Comparison of ENCODE assay signal across 1 cellular context in the genomic region with DNA sequence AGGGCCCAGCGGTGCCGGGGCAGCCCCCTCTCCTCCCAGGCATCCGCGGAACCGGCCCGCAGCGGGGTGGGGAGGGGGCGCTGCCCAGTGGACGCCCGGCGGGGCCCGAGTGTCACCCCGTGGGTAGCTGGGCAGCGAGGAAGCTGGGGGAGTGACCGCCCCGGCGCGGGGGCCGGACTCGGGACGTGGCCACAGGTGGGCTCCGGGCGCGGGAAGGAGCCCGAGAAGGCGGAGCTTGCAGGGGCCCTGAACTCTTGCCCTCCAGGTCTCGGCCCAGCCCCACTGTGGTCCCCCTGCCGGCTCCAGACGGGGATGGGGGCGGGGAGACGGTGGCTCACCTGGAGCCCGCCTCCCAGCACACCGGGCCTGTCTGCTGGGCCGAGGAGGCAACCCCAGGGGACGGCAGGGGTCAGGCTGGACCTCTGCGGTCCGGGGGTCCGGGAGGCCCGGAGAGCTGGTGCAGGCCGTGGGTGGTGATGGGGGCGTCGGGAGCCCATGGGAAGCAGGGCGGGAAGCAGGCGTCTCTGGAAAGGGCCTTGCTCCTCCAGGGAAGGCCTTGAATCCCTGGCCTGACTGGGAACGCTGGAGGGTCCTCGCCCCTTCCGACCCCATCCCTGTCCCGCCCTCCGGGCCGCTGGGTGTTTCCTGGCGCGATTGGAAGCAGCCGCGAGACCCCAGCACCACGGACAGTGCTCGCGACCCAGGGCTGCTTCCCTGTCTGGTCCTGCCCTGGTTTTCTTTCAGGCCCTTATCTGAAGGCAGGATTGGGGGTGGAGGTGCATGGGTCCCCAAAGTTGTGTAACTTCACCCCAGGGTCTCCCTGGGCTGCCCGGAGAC.
TF ChIP-seq lines count a peak whose summit lies in the region.

No MANE protein-coding gene starts in this region.

TF ChIP-seq in HepG2, 621 proteins besides CTCF, POLR2A, EP300 and RAD21:
- TF ChIP-seq MEF2D (CRISPR knock-in tag; IDR thresholded peaks at IDR 0.05) = no peak
- TF ChIP-seq, protein P1, sequence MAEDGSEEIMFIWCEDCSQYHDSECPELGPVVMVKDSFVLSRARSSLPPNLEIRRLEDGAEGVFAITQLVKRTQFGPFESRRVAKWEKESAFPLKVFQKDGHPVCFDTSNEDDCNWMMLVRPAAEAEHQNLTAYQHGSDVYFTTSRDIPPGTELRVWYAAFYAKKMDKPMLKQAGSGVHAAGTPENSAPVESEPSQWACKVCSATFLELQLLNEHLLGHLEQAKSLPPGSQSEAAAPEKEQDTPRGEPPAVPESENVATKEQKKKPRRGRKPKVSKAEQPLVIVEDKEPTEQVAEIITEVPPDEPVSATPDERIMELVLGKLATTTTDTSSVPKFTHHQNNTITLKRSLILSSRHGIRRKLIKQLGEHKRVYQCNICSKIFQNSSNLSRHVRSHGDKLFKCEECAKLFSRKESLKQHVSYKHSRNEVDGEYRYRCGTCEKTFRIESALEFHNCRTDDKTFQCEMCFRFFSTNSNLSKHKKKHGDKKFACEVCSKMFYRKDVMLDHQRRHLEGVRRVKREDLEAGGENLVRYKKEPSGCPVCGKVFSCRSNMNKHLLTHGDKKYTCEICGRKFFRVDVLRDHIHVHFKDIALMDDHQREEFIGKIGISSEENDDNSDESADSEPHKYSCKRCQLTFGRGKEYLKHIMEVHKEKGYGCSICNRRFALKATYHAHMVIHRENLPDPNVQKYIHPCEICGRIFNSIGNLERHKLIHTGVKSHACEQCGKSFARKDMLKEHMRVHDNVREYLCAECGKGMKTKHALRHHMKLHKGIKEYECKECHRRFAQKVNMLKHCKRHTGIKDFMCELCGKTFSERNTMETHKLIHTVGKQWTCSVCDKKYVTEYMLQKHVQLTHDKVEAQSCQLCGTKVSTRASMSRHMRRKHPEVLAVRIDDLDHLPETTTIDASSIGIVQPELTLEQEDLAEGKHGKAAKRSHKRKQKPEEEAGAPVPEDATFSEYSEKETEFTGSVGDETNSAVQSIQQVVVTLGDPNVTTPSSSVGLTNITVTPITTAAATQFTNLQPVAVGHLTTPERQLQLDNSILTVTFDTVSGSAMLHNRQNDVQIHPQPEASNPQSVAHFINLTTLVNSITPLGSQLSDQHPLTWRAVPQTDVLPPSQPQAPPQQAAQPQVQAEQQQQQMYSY (CRISPR knock-in tag; IDR thresholded peaks at IDR 0.05) = peak; percentile 83
- TF ChIP-seq MIER2 (CRISPR knock-in tag; IDR thresholded peaks at IDR 0.05) = peak; percentile 90
- TF ChIP-seq, protein P2, sequence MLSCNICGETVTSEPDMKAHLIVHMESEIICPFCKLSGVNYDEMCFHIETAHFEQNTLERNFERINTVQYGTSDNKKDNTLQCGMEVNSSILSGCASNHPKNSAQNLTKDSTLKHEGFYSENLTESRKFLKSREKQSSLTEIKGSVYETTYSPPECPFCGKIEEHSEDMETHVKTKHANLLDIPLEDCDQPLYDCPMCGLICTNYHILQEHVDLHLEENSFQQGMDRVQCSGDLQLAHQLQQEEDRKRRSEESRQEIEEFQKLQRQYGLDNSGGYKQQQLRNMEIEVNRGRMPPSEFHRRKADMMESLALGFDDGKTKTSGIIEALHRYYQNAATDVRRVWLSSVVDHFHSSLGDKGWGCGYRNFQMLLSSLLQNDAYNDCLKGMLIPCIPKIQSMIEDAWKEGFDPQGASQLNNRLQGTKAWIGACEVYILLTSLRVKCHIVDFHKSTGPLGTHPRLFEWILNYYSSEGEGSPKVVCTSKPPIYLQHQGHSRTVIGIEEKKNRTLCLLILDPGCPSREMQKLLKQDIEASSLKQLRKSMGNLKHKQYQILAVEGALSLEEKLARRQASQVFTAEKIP (CRISPR knock-in tag; IDR thresholded peaks at IDR 0.05; ENCODE audit: borderline replicate concordance) = no peak
- no peak for TF ChIP-seq SRSF9 (IDR thresholded peaks at IDR 0.05; ENCODE audit: borderline replicate concordance, insufficient read depth, low read depth, low read length, poor library complexity, severe bottlenecking)
- no peak for TF ChIP-seq RXRB (CRISPR knock-in tag; IDR thresholded peaks at IDR 0.05; ENCODE audit: borderline replicate concordance)
- TF ChIP-seq, protein P3, sequence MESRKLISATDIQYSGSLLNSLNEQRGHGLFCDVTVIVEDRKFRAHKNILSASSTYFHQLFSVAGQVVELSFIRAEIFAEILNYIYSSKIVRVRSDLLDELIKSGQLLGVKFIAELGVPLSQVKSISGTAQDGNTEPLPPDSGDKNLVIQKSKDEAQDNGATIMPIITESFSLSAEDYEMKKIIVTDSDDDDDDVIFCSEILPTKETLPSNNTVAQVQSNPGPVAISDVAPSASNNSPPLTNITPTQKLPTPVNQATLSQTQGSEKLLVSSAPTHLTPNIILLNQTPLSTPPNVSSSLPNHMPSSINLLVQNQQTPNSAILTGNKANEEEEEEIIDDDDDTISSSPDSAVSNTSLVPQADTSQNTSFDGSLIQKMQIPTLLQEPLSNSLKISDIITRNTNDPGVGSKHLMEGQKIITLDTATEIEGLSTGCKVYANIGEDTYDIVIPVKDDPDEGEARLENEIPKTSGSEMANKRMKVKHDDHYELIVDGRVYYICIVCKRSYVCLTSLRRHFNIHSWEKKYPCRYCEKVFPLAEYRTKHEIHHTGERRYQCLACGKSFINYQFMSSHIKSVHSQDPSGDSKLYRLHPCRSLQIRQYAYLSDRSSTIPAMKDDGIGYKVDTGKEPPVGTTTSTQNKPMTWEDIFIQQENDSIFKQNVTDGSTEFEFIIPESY (CRISPR knock-in tag; IDR thresholded peaks at IDR 0.05) = peak; percentile 80; the same call in 1 of the 2 replicates
- TF ChIP-seq, protein P4, sequence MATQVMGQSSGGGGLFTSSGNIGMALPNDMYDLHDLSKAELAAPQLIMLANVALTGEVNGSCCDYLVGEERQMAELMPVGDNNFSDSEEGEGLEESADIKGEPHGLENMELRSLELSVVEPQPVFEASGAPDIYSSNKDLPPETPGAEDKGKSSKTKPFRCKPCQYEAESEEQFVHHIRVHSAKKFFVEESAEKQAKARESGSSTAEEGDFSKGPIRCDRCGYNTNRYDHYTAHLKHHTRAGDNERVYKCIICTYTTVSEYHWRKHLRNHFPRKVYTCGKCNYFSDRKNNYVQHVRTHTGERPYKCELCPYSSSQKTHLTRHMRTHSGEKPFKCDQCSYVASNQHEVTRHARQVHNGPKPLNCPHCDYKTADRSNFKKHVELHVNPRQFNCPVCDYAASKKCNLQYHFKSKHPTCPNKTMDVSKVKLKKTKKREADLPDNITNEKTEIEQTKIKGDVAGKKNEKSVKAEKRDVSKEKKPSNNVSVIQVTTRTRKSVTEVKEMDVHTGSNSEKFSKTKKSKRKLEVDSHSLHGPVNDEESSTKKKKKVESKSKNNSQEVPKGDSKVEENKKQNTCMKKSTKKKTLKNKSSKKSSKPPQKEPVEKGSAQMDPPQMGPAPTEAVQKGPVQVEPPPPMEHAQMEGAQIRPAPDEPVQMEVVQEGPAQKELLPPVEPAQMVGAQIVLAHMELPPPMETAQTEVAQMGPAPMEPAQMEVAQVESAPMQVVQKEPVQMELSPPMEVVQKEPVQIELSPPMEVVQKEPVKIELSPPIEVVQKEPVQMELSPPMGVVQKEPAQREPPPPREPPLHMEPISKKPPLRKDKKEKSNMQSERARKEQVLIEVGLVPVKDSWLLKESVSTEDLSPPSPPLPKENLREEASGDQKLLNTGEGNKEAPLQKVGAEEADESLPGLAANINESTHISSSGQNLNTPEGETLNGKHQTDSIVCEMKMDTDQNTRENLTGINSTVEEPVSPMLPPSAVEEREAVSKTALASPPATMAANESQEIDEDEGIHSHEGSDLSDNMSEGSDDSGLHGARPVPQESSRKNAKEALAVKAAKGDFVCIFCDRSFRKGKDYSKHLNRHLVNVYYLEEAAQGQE (IDR thresholded peaks at IDR 0.05; ENCODE audit: borderline replicate concordance in 1 of 2, low read depth in 1 of 2, low read length in 2 of 2) = peak; percentile 75 to 92
- TF ChIP-seq, protein P5, sequence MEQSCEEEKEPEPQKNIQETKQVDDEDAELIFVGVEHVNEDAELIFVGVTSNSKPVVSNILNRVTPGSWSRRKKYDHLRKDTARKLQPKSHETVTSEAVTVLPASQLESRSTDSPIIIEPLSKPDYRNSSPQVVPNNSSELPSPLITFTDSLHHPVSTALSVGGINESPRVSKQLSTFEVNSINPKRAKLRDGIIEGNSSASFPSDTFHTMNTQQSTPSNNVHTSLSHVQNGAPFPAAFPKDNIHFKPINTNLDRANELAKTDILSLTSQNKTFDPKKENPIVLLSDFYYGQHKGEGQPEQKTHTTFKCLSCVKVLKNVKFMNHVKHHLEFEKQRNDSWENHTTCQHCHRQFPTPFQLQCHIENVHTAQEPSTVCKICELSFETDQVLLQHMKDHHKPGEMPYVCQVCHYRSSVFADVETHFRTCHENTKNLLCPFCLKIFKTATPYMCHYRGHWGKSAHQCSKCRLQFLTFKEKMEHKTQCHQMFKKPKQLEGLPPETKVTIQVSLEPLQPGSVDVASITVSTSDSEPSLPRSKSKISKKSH (CRISPR knock-in tag; IDR thresholded peaks at IDR 0.05; ENCODE audit: borderline replicate concordance) = no peak
